In the genomic region with DNA sequence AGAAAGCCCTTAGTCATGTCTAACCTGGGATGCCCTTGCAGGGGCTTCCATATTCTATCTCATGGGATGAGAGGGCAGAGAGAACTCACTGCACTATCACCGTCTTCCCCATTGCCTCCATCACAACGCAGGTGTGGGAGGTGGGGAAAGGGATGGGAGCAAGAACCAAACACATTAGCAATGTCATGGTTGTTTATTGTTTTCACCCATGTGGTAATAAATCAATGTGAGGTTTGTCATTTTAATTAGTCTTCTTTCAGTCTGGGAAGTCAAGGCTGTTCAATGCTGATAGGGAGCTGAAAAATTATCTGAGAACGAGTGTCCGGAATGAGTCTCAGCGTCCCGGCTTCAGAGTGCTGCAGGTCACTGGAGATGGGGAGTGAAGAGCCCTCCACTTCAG, we compare ENCODE assay signal across 17 cellular contexts.
A peak's percentile ranks its signal among the peaks of the same experiment; 100 is the strongest.
DNase-seq lines count a peak whose midpoint lies in the region; ATAC-seq, FAIRE-seq and TF ChIP-seq lines count a peak whose summit lies in the region.
"Had no signal": no experiment of that assay in that cellular context is flagged by ENCODE, and none has a peak within 500 bp of the region (broad histone marks: within the 10 kb centered on the region; RNA-seq: fewer than 3 reads in every experiment).

No MANE protein-coding gene starts in this region.

- H3K56ac ChIP-seq in IMR-90 (ENCODE audit: extremely low read depth, insufficient read depth, low read length): no peak overlapping the region

- in situ Hi-C loops in IMR-90 (cut with MboI; ENCODE audit: low sequenced_read_pairs): loop anchor here (25.0 kb wide), 1 partner anchor 1164 kb away; no protein-coding TSS in a partner anchor
- in situ Hi-C loops in K562 (cut with MboI): no loop called here

- H4K20me1 ChIP-seq in IMR-90 (ENCODE audit: insufficient read depth, low read length) (no peaks in the 10 kb centered on the region), K562 (replicated peaks; ENCODE audit: control insufficient read depth, insufficient read depth, low read length) (no peaks in the 10 kb centered on the region)

- intact Hi-C loops in IMR-90 (cut with micrococcal nuclease) (loop anchor here (10.0 kb wide), 2 partner anchors 411 to 771 kb away; no protein-coding TSS in a partner anchor), K562 (cut with micrococcal nuclease) (loop anchor here (10.0 kb wide), 1 partner anchor 981 kb away; no protein-coding TSS in a partner anchor), heart right ventricle (cut with DNase I) (loop anchor here in 2 of 10 donors (10.0 kb wide), 1 partner anchor 981 kb away; no protein-coding TSS in a partner anchor)

- H3K79me2 ChIP-seq in K562 (ENCODE audit: control insufficient read depth, insufficient read depth, low read length): no peaks in the 10 kb centered on the region

- FAIRE-seq in K562 (lab: Jason Lieb, UNC): no peak
- FAIRE-seq: A549, H1 had no signal

- H4K8ac ChIP-seq in IMR-90 (ENCODE audit: low read depth in 2 of 2, low read length in 2 of 2): no peak overlapping the region

- DNase-seq in NCI-H1417 (lab: John Stamatoyannopoulos, UW) (peak; percentile 4 to 78 (median 34)), NCI-H1417 treated with DMSO at 0.1 percent for 48 hours (lab: John Stamatoyannopoulos, UW) (no peak), IMR-90 (no peak), K562 (ENCODE audit: extremely low read depth in 1 of 4, low spot score in 3 of 4) (peak in 1 of 4 experiments; percentile 23), heart right ventricle (no peak), NCI-H446 treated with DMSO at 0.1 percent for 48 hours (lab: John Stamatoyannopoulos, UW) (no peak)
- DNase-seq: AML-193; Calu3; CD4-positive, alpha-beta memory T cell; DMS79 treated with DMSO at 0.1 percent for 48 hours; GF-D8; H9 had no signal

- H3K27ac ChIP-seq in IMR-90 (ENCODE audit: insufficient read depth, low read length) (no peak overlapping the region), K562 (ENCODE audit: extremely low read depth, low read depth, low read length) (no peak overlapping the region), heart right ventricle (no peak overlapping the region)
- H3K27ac ChIP-seq: 22Rv1, A549, HL-60 had no signal

- H3K4me2 ChIP-seq in IMR-90 (ENCODE audit: low read depth, low read length) (no peak overlapping the region), K562 (ENCODE audit: insufficient read depth, low read length) (no peak overlapping the region)
- H3K4me2 ChIP-seq: A549 had no signal

- H3K36me3 ChIP-seq in IMR-90 (ENCODE audit: control insufficient read depth, insufficient read depth, low read length) (no peaks in the 10 kb centered on the region), K562 (ENCODE audit: control insufficient read depth, insufficient read depth, low read length) (no peaks in the 10 kb centered on the region), heart right ventricle (no peaks in the 10 kb centered on the region)

- H2BK20ac ChIP-seq in IMR-90 (ENCODE audit: low read depth, low read length): no peak overlapping the region

- H2BK15ac ChIP-seq in IMR-90 (ENCODE audit: low read depth, low read length): no peak overlapping the region; the same call in 2 of the 3 replicates

- H2BK5ac ChIP-seq in IMR-90 (ENCODE audit: low read depth, low read length, poor library complexity, severe bottlenecking): no peak overlapping the region

- no peaks in the 10 kb centered on the region for H3K79me1 ChIP-seq in IMR-90 (ENCODE audit: low read depth in 1 of 2, low read length in 2 of 2)

- H4K5ac ChIP-seq in IMR-90 (ENCODE audit: low read depth, low read length): no peak overlapping the region

- no peak overlapping the region for H3K14ac ChIP-seq in IMR-90 (replicated peaks; ENCODE audit: low read depth, low read length)

- H3K27me3 ChIP-seq in IMR-90 (ENCODE audit: control insufficient read depth, insufficient read depth, low read length) (no peaks in the 10 kb centered on the region), K562 (ENCODE audit: control insufficient read depth in 2 of 2, insufficient read depth in 2 of 2, low read length in 2 of 2) (no peaks in the 10 kb centered on the region), heart right ventricle (peaks cover 0 to 45% (median 14%) of the 10 kb centered on the region in 7 donors)

- no peak for TF ChIP-seq EP300 in K562 (IDR thresholded peaks at IDR 0.05; ENCODE audit: low read length)

- H2AFZ ChIP-seq in IMR-90 (replicated peaks; ENCODE audit: low read length, poor library complexity): peak overlapping the region; percentile 27
- no peak overlapping the region for H2AFZ ChIP-seq in K562 (ENCODE audit: low read depth, low read length)

- H3K4me3 ChIP-seq in IMR-90 (ENCODE audit: insufficient read depth, low read depth, low read length) (no peak overlapping the region), K562 (no peak overlapping the region), heart right ventricle (no peak overlapping the region)
- H3K4me3 ChIP-seq: A549 had no signal

- dilution Hi-C loops in IMR-90 (cut with HindIII; ENCODE audit: low sequenced_read_pairs, unreplicated experiment): no loop called here

- H2BK120ac ChIP-seq in IMR-90 (ENCODE audit: low read depth, low read length): no peak overlapping the region

- TF ChIP-seq POLR2A in IMR-90 (IDR thresholded peaks at IDR 0.05; ENCODE audit: low read depth, low read length) (no peak), K562 (conservative IDR thresholded peaks at IDR 0.05) (no peak)

- H2AK9ac ChIP-seq in IMR-90 (replicated peaks; ENCODE audit: low read depth, low read length, poor library complexity): no peak overlapping the region

- H3K18ac ChIP-seq in IMR-90 (ENCODE audit: low read depth, low read length): no peak overlapping the region

- no peak for TF ChIP-seq CTCF in IMR-90 (conservative IDR thresholded peaks at IDR 0.05; ENCODE audit: low read depth, low read length)
- no peak for TF ChIP-seq CTCF in K562 (IDR thresholded peaks at IDR 0.05 in 2 of 3, conservative IDR thresholded peaks at IDR 0.05 in 1 of 3; ENCODE audit: insufficient read depth in 2 of 3, low read depth in 1 of 3, low read length in 3 of 3)
- no peak for TF ChIP-seq CTCF in heart right ventricle (IDR thresholded peaks at IDR 0.05)

- no peak overlapping the region for H3K4ac ChIP-seq in IMR-90 (ENCODE audit: low read depth, low read length)

- no peaks in the 10 kb centered on the region for H3K9me1 ChIP-seq in IMR-90 (ENCODE audit: insufficient read depth, low read length)
- H3K9me1 ChIP-seq in K562 (ENCODE audit: control insufficient read depth, insufficient read depth, low read length): no peaks in the 10 kb centered on the region

- BruUV-seq in IMR-90 (replicated peaks; lab: Mats Ljungman, UMichigan) (no TSS peak), K562 (replicated peaks; lab: Mats Ljungman, UMichigan) (no TSS peak)

- no peak overlapping the region for H2AK5ac ChIP-seq in IMR-90 (ENCODE audit: low read depth, low read length)

- CTCF ChIA-PET in IMR-90 (lab: Yijun Ruan, JAX): no interaction called here
- CTCF ChIA-PET in K562 (lab: Yijun Ruan, JAX; ENCODE audit: low intra/inter-chr PET ratio): no interaction called here

- TF ChIP-seq RAD21 in IMR-90 (IDR thresholded peaks at IDR 0.05; ENCODE audit: low read length) (no peak), K562 (CRISPR knock-in tag; conservative IDR thresholded peaks at IDR 0.05 in 1 of 2, IDR thresholded peaks at IDR 0.05 in 1 of 2) (0 out of 4 replicates have a peak, but pooled peaks of 1 of the 2 experiments have one; percentile 1)

- POLR2A ChIA-PET in IMR-90 (lab: Charles Lee; ENCODE audit: unreplicated experiment): no interaction called here
- POLR2A ChIA-PET in K562 (lab: Yijun Ruan, JAX): no interaction called here

- H3K4me1 ChIP-seq in IMR-90 (ENCODE audit: control insufficient read depth, insufficient read depth, low read length) (no peaks in the 10 kb centered on the region), K562 (replicated peaks in 1 of 2; ENCODE audit: control insufficient read depth in 2 of 2, insufficient read depth in 2 of 2, low read length in 2 of 2) (no peaks in the 10 kb centered on the region), heart right ventricle (peaks cover 0 to 6% (median 0%) of the 10 kb centered on the region in 9 donors)

- no peak overlapping the region for H4K91ac ChIP-seq in IMR-90 (ENCODE audit: insufficient read depth, low read depth, low read length)

- H3K9me3 ChIP-seq in IMR-90 (ENCODE audit: control insufficient read depth, insufficient read depth, low read length) (no peaks in the 10 kb centered on the region), K562 (replicated peaks; ENCODE audit: control insufficient read depth, insufficient read depth, low read depth, low read length) (no peaks in the 10 kb centered on the region), heart right ventricle (peaks cover 0 to 3% (median under 1%) of the 10 kb centered on the region in 11 donors)

- ATAC-seq in IMR-90 (ENCODE audit: low read depth) (no peak), K562 (no peak; the same call in 2 of the 3 replicates), heart right ventricle (no peak), HG02884 (IDR thresholded peaks at IDR 0.05; ENCODE audit: unreplicated experiment) (no peak)
- ATAC-seq: A549 had no signal

- H3K23ac ChIP-seq in IMR-90 (ENCODE audit: low read depth, low read length): no peak overlapping the region

- H3K9ac ChIP-seq in IMR-90 (ENCODE audit: low read depth, low read length) (no peak overlapping the region), K562 (ENCODE audit: insufficient read depth in 1 of 2, low read depth in 2 of 2, low read length in 2 of 2) (no peak overlapping the region)

- no CpG with 5 or more reads among the region's 6 CpGs for WGBS in IMR-90 (ENCODE audit: extremely low coverage in 2 of 2, insufficient read length in 1 of 2), 2 experiments
- WGBS in K562 (ENCODE audit: insufficient coverage, low coverage, missing lambda C conversion rate): 2% methylated on average over 6 of the region's 6 CpGs
- 53 to 55% methylated on average over 6 of the region's 6 CpGs for WGBS in heart right ventricle, 2 donors

TF ChIP-seq in IMR-90, 13 proteins besides CTCF, POLR2A, EP300 and RAD21 (continues in another document):
- no peak for TF ChIP-seq USF2 (IDR thresholded peaks at IDR 0.05; ENCODE audit: low read depth, low read length)

TF ChIP-seq in K562, 482 proteins besides CTCF, POLR2A, EP300 and RAD21 (continues in another document):
- TF ChIP-seq C11orf30 (IDR thresholded peaks at IDR 0.05; ENCODE audit: low read depth) (0 out of 2 replicates have a peak, but pooled peaks have one; percentile 7), MECOM (CRISPR knock-in tag; IDR thresholded peaks at IDR 0.05) (peak; percentile 88; the same call in 1 of the 2 replicates), CBFA2T2 (conservative IDR thresholded peaks at IDR 0.05) (peak; percentile 39; the same call in 1 of the 2 replicates), TCF3 (CRISPR knock-in tag; IDR thresholded peaks at IDR 0.05) (peak; percentile 35; the same call in 1 of the 2 replicates), POLR2H (tag; IDR thresholded peaks at IDR 0.05; ENCODE audit: low read depth) (no peak), MAFG (tag; conservative IDR thresholded peaks at IDR 0.05) (peak; percentile 77), ZNF23 (CRISPR knock-in tag; IDR thresholded peaks at IDR 0.05) (no peak), ZNF830 (CRISPR knock-in tag; IDR thresholded peaks at IDR 0.05) (no peak), DMBX1 (CRISPR knock-in tag; IDR thresholded peaks at IDR 0.05; ENCODE audit: borderline replicate concordance) (0 out of 2 replicates have a peak, but pooled peaks have one; percentile 39), POLR2G (IDR thresholded peaks at IDR 0.05; ENCODE audit: low read depth, low read length) (no peak), GABPB1 (CRISPR knock-in tag; IDR thresholded peaks at IDR 0.05) (no peak)

Comparison
In these comparisons a context has a peak if more than half of its experiments do, and no peak if none do; other contexts are left out.
1. DNase-seq: peak in NCI-H1417 (3 of 3); none in NCI-H1417 treated with DMSO at 0.1 percent for 48 hours (single experiment), IMR-90 (single experiment), heart right ventricle (0 of 2) and NCI-H446 treated with DMSO at 0.1 percent for 48 hours (single experiment).